ENCODE assay signal across 1 cellular context in genomic region chr2:172200495-172201085, GRCh38.
TF ChIP-seq lines count a peak whose summit lies in the region.

No MANE protein-coding gene starts in this region.

TF ChIP-seq in GM12878, 131 proteins besides CTCF, POLR2A, EP300 and RAD21 (continued from another document):
- TF ChIP-seq ZNF687 (IDR thresholded peaks at IDR 0.05) (no peak), PRDM15 (CRISPR knock-in tag; IDR thresholded peaks at IDR 0.05) (no peak), PBX3 (IDR thresholded peaks at IDR 0.05; ENCODE audit: insufficient replicate concordance, low read depth, low read length) (no peak), STAT3 (IDR thresholded peaks at IDR 0.05; ENCODE audit: low read depth, low read length) (no peak), TARDBP (IDR thresholded peaks at IDR 0.05; ENCODE audit: borderline replicate concordance) (no peak), ESRRA (IDR thresholded peaks at IDR 0.05; ENCODE audit: low read length) (no peak), RBBP5 (conservative IDR thresholded peaks at IDR 0.05) (no peak), HCFC1 (IDR thresholded peaks at IDR 0.05; ENCODE audit: low read length) (no peak), SMAD5 (IDR thresholded peaks at IDR 0.05; ENCODE audit: low read depth) (no peak), SIX5 (IDR thresholded peaks at IDR 0.05; ENCODE audit: low read depth, low read length, severe bottlenecking) (no peak), CBX5 (IDR thresholded peaks at IDR 0.05; ENCODE audit: low read depth) (no peak), MYC (IDR thresholded peaks at IDR 0.05; ENCODE audit: insufficient read depth, insufficient read length, insufficient replicate concordance, low read length, severe bottlenecking) (no peak)
